ENCODE assay signal across 2 cellular contexts in the genomic region with DNA sequence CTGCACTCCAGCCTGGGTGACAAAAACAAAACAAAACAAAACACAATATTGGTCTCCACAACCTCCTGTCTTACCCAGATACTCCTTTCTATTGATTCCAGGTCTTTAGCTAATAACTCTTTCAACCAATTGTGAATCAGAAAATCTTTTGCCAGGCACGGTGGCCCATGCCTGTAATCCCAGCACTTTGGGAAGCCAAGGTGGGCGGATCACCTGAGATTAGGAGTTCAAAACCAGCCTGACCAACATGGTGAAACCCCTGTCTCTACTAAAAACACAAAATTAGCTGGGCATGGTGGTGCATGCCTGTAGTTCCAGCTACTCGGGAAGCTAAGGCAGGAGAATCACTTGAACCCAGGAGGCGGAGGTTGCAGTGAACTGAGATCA.
A peak's percentile ranks its signal among the peaks of the same experiment; 100 is the strongest.
TF ChIP-seq lines count a peak whose summit lies in the region.
"Not testable (repeated sequence)": the region's sequence is repeated elsewhere in the genome, so short reads cannot be mapped to it uniquely, and the experiment has no call there.

No MANE protein-coding gene starts in this region.

TF ChIP-seq in HEK293, 187 proteins besides CTCF, POLR2A, EP300 and RAD21:
- TF ChIP-seq KLF9 (tag by site-specific recombination; IDR thresholded peaks at IDR 0.05; ENCODE audit: low read depth): 0 out of 2 replicates have a peak, but pooled peaks have one; percentile 22
- TF ChIP-seq ZNF394 (tag by site-specific recombination; IDR thresholded peaks at IDR 0.05; ENCODE audit: borderline replicate concordance): peak; percentile 18; the same call in 1 of the 2 replicates

TF ChIP-seq in HepG2, 621 proteins besides CTCF, POLR2A, EP300 and RAD21:
- TF ChIP-seq NFE2L1 (CRISPR knock-in tag; IDR thresholded peaks at IDR 0.05; ENCODE audit: borderline replicate concordance) (0 out of 2 replicates have a peak, but pooled peaks have one; percentile 12), SNAPC2 (CRISPR knock-in tag; IDR thresholded peaks at IDR 0.05) (peak; percentile 10; the same call in 1 of the 2 replicates), ZNF274 (CRISPR knock-in tag; IDR thresholded peaks at IDR 0.05) (0 out of 2 replicates have a peak, but pooled peaks have one; percentile 15), ZNF33B (CRISPR knock-in tag; IDR thresholded peaks at IDR 0.05) (peak; percentile 5; the same call in 1 of the 2 replicates), ZBTB7A (CRISPR knock-in tag; IDR thresholded peaks at IDR 0.05) (0 out of 2 replicates have a peak, but pooled peaks have one; percentile 53), ZNF235 (CRISPR knock-in tag; IDR thresholded peaks at IDR 0.05; ENCODE audit: borderline replicate concordance) (0 out of 2 replicates have a peak, but pooled peaks have one; percentile 30), MAZ (CRISPR knock-in tag; IDR thresholded peaks at IDR 0.05; ENCODE audit: low read depth) (0 out of 2 replicates have a peak, but pooled peaks have one; percentile 1), E2F5 (CRISPR knock-in tag; conservative IDR thresholded peaks at IDR 0.05) (peak; percentile 11; the same call in 1 of the 2 replicates), ZNF124 (CRISPR knock-in tag; IDR thresholded peaks at IDR 0.05) (0 out of 2 replicates have a peak, but pooled peaks have one; percentile 13), ZNF546 (CRISPR knock-in tag; conservative IDR thresholded peaks at IDR 0.05) (0 out of 2 replicates have a peak, but pooled peaks have one; percentile 40), ZNF788 (CRISPR knock-in tag; IDR thresholded peaks at IDR 0.05; ENCODE audit: borderline replicate concordance) (0 out of 2 replicates have a peak, but pooled peaks have one; percentile 2), SOX13 (CRISPR knock-in tag; conservative IDR thresholded peaks at IDR 0.05 in 1 of 2, IDR thresholded peaks at IDR 0.05 in 1 of 2) (0 out of 4 replicates have a peak, but pooled peaks of 1 of the 2 experiments have one; percentile 47), BRF2 (CRISPR knock-in tag; IDR thresholded peaks at IDR 0.05) (0 out of 2 replicates have a peak, but pooled peaks have one; percentile 14), NFKBIZ (CRISPR knock-in tag; IDR thresholded peaks at IDR 0.05) (0 out of 2 replicates have a peak, but pooled peaks have one; percentile 9), KDM1A (CRISPR knock-in tag; IDR thresholded peaks at IDR 0.05) (0 out of 2 replicates have a peak, but pooled peaks have one; percentile 1), FOXA1 (IDR thresholded peaks at IDR 0.05) (0 out of 2 replicates have a peak, but pooled peaks have one; percentile 2), ATF7-NPFF (CRISPR knock-in tag; IDR thresholded peaks at IDR 0.05; ENCODE audit: low read depth) (peak; percentile 16; the same call in 1 of the 2 replicates), ZNF441 (CRISPR knock-in tag; IDR thresholded peaks at IDR 0.05; ENCODE audit: borderline replicate concordance) (0 out of 2 replicates have a peak, but pooled peaks have one; percentile 40), ZNF713 (CRISPR knock-in tag; IDR thresholded peaks at IDR 0.05) (0 out of 2 replicates have a peak, but pooled peaks have one; percentile 4), POGK (CRISPR knock-in tag; conservative IDR thresholded peaks at IDR 0.05) (0 out of 2 replicates have a peak, but pooled peaks have one; percentile 13)
- not testable (repeated sequence) for TF ChIP-seq MAZ (IDR thresholded peaks at IDR 0.05; ENCODE audit: borderline replicate concordance, low read depth, low read length); SOX13 (IDR thresholded peaks at IDR 0.05); FOXA1 (CRISPR knock-in tag; IDR thresholded peaks at IDR 0.05)
- TF ChIP-seq, protein P1, sequence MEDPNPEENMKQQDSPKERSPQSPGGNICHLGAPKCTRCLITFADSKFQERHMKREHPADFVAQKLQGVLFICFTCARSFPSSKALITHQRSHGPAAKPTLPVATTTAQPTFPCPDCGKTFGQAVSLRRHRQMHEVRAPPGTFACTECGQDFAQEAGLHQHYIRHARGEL (CRISPR knock-in tag; IDR thresholded peaks at IDR 0.05): peak; percentile 14; the same call in 1 of the 2 replicates
